ENCODE assay signal across 3 cellular contexts in genomic region chr4:142637654-142638053, GRCh38.
TF ChIP-seq lines count a peak whose summit lies in the region.

No MANE protein-coding gene starts in this region.

TF ChIP-seq in HepG2, 621 proteins besides CTCF, POLR2A, EP300 and RAD21:
- peak; percentile 39; the same call in 1 of the 2 replicates for TF ChIP-seq MAFF (IDR thresholded peaks at IDR 0.05; ENCODE audit: low read depth, low read length)
- peak; percentile 31 to 72; a peak in 2 of 4 replicates for TF ChIP-seq MAFK (conservative IDR thresholded peaks at IDR 0.05 in 1 of 2, IDR thresholded peaks at IDR 0.05 in 1 of 2; ENCODE audit: low read length in 2 of 2)
- no peak for TF ChIP-seq ZNF136 (CRISPR knock-in tag; IDR thresholded peaks at IDR 0.05; ENCODE audit: low read depth)
TF ChIP-seq in HepG2: peak in this region for 2.

TF ChIP-seq in A549, 52 proteins besides CTCF, POLR2A, EP300 and RAD21:
- TF ChIP-seq ZNF302 (CRISPR knock-in tag; IDR thresholded peaks at IDR 0.05) (no peak), MAFK (IDR thresholded peaks at IDR 0.05; ENCODE audit: partially characterized antibody) (peak; percentile 10)

TF ChIP-seq in K562, 482 proteins besides CTCF, POLR2A, EP300 and RAD21:
- TF ChIP-seq ZNF316 (IDR thresholded peaks at IDR 0.05) (peak; percentile 19; the same call in 1 of the 2 replicates), MAFK (IDR thresholded peaks at IDR 0.05; ENCODE audit: low read length) (0 out of 2 replicates have a peak, but pooled peaks have one; percentile 7), ILK (tag; IDR thresholded peaks at IDR 0.05; ENCODE audit: borderline replicate concordance, low read depth) (no peak), SETDB1 (IDR thresholded peaks at IDR 0.05; ENCODE audit: low read length) (no peak)
